Comparison of ENCODE assay signal across 6 cellular contexts in the genomic region with DNA sequence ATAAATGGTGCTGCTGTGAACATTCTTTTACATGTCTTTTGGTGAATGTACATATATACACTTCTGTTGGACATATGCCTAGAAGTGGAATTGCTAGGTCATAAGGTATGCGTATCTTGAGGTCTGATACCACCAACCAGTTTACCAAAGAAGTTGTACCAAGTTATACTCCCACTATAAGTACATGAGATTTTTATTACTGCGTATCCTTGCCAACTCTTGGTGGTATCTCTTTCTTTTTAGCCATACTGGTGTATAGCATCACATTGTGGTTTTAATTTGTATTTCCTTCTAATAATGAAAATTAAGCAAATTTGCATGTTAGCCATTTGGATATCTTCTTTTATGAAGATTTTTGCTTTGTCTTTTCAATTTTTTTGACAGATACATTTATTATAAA.
"Had no signal": no experiment of that assay in that cellular context is flagged by ENCODE, and none has a peak within 500 bp of the region (broad histone marks: within the 10 kb centered on the region; RNA-seq: fewer than 3 reads in every experiment).

No MANE protein-coding gene starts in this region.

- H3K27me3 Mint-ChIP-seq: IgD-negative memory B cell had no signal

- FAIRE-seq: HTR-8/SVneo had no signal

- H3K4me2 ChIP-seq: KMS-11 had no signal

- DNase-seq: KBM-7, KG1 had no signal

- H3K4me1 Mint-ChIP-seq: IgD-negative memory B cell had no signal

- H3K27ac ChIP-seq: HL-60, KMS-11 had no signal

- H3K9ac ChIP-seq: KMS-11 had no signal

- H3K4me3 Mint-ChIP-seq: IgD-negative memory B cell had no signal

- H3K27ac Mint-ChIP-seq: IgD-negative memory B cell had no signal
